Comparison of ENCODE assay signal across 1 cellular context in the genomic region with DNA sequence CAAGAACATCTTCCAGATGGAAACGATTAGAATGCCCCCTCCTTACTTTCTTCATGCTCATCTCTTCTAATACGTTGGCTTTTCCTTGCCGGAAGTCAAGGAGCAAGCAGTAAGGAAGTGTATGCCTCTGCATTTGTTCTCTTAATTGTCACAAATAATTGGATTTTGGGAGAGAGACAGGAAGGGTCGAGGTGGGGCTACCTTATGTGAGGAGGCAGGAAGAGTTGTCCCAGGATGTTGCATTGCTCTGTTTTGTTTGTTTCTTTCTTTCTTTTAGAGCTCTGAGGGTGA.
TF ChIP-seq lines count a peak whose summit lies in the region.

No MANE protein-coding gene starts in this region.

TF ChIP-seq in GM23338, 12 proteins besides CTCF, POLR2A, EP300 and RAD21 (continued from another document):
- TF ChIP-seq, protein P1, sequence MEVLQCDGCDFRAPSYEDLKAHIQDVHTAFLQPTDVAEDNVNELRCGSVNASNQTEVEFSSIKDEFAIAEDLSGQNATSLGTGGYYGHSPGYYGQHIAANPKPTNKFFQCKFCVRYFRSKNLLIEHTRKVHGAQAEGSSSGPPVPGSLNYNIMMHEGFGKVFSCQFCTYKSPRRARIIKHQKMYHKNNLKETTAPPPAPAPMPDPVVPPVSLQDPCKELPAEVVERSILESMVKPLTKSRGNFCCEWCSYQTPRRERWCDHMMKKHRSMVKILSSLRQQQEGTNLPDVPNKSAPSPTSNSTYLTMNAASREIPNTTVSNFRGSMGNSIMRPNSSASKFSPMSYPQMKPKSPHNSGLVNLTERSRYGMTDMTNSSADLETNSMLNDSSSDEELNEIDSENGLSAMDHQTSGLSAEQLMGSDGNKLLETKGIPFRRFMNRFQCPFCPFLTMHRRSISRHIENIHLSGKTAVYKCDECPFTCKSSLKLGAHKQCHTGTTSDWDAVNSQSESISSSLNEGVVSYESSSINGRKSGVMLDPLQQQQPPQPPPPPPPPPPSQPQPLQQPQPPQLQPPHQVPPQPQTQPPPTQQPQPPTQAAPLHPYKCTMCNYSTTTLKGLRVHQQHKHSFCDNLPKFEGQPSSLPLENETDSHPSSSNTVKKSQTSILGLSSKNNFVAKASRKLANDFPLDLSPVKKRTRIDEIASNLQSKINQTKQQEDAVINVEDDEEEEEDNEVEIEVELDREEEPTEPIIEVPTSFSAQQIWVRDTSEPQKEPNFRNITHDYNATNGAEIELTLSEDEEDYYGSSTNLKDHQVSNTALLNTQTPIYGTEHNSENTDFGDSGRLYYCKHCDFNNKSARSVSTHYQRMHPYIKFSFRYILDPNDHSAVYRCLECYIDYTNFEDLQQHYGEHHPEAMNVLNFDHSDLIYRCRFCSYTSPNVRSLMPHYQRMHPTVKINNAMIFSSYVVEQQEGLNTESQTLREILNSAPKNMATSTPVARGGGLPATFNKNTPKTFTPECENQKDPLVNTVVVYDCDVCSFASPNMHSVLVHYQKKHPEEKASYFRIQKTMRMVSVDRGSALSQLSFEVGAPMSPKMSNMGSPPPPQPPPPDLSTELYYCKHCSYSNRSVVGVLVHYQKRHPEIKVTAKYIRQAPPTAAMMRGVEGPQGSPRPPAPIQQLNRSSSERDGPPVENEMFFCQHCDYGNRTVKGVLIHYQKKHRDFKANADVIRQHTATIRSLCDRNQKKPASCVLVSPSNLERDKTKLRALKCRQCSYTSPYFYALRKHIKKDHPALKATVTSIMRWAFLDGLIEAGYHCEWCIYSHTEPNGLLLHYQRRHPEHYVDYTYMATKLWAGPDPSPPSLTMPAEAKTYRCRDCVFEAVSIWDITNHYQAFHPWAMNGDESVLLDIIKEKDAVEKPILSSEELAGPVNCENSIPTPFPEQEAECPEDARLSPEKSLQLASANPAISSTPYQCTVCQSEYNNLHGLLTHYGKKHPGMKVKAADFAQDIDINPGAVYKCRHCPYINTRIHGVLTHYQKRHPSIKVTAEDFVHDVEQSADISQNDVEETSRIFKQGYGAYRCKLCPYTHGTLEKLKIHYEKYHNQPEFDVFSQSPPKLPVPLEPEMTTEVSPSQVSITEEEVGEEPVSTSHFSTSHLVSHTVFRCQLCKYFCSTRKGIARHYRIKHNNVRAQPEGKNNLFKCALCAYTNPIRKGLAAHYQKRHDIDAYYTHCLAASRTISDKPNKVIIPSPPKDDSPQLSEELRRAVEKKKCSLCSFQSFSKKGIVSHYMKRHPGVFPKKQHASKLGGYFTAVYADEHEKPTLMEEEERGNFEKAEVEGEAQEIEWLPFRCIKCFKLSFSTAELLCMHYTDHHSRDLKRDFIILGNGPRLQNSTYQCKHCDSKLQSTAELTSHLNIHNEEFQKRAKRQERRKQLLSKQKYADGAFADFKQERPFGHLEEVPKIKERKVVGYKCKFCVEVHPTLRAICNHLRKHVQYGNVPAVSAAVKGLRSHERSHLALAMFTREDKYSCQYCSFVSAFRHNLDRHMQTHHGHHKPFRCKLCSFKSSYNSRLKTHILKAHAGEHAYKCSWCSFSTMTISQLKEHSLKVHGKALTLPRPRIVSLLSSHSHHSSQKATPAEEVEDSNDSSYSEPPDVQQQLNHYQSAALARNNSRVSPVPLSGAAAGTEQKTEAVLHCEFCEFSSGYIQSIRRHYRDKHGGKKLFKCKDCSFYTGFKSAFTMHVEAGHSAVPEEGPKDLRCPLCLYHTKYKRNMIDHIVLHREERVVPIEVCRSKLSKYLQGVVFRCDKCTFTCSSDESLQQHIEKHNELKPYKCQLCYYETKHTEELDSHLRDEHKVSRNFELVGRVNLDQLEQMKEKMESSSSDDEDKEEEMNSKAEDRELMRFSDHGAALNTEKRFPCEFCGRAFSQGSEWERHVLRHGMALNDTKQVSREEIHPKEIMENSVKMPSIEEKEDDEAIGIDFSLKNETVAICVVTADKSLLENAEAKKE (CRISPR knock-in tag; IDR thresholded peaks at IDR 0.05) = no peak
- TF ChIP-seq JUNB (IDR thresholded peaks at IDR 0.05; ENCODE audit: unreplicated experiment) (no peak), POLR2AphosphoS5 (IDR thresholded peaks at IDR 0.05; ENCODE audit: low read depth) (no peak), EZH2phosphoT487 (IDR thresholded peaks at IDR 0.05; ENCODE audit: unreplicated experiment) (no peak), ZNF331 (CRISPR knock-in tag; IDR thresholded peaks at IDR 0.05; ENCODE audit: low read depth) (no peak), NANOG (IDR thresholded peaks at IDR 0.05; ENCODE audit: borderline replicate concordance) (no peak), ZNF114 (CRISPR knock-in tag; IDR thresholded peaks at IDR 0.05) (no peak)
